Comparison of ENCODE assay signal across 9 cellular contexts in the genomic region with DNA sequence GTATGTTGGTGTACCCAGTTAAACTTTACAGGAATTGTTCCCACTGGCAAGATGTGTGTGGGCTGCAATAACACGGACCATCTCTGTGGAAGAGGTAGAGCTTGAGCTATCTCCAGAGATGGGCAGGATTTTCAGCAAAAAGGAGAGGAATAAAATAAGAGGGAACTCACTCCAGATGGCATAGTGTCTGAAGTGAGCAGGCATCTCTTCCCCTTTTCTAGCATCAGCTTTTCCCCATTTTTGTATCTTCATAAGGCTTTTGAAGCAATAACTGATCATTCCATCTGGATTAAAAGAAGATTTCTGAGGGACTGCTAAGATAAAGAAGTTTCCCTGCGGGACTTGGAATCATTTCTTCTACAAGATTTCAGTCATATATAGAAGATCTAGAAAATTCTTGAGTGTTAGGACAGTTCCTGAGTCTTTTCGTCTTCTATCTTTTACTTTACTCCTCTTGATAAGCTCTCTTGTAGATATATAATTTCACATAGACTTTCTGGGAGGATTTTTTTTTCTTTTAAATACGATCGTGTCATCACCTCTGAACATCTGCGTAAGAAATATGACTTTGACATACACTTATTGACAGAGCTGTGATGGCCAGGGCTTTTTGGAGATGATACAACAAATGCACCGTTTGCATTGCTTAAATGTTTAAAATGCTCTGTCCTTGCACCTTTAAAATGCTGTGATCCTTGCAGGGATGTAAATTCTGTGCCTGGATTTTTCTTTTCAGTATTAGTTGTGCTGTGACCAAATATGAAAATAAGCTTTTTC. TPM values are rescaled to one million over a fixed set of nuclear protein-coding genes. Genes with fewer than 3 reads are reported as not detected.
DNase-seq lines count a peak whose midpoint lies in the region; ATAC-seq and TF ChIP-seq lines count a peak whose summit lies in the region.
"Had no signal": no experiment of that assay in that cellular context is flagged by ENCODE, and none has a peak within 500 bp of the region (broad histone marks: within the 10 kb centered on the region; RNA-seq: fewer than 3 reads in every experiment).

No MANE protein-coding gene starts in this region.

- H3F3A ChIP-seq in GM23248 (ENCODE audit: insufficient read depth), result peaks cover 37% of the 10 kb centered on the region

- H3K27me3 ChIP-seq in GM23248 (replicated peaks; ENCODE audit: insufficient read depth) (no peaks in the 10 kb centered on the region), RWPE2 (ENCODE audit: insufficient read depth, poor library complexity, severe bottlenecking) (no peaks in the 10 kb centered on the region), fibroblast of lung (ENCODE audit: control insufficient read depth, insufficient read depth, low read length) (no peaks in the 10 kb centered on the region), sigmoid colon (no peaks in the 10 kb centered on the region)

- in situ Hi-C loops in GM23248 (cut with MboI), result no loop called here

- no peak for TF ChIP-seq POLR2A in sigmoid colon (IDR thresholded peaks at IDR 0.05)

- no peak overlapping the region; the same call in 1 of the 2 replicates for H2AFZ ChIP-seq in GM23248
- H2AFZ ChIP-seq in fibroblast of lung (ENCODE audit: low read length), result no peak overlapping the region

- no peak for TF ChIP-seq EP300 in sigmoid colon (IDR thresholded peaks at IDR 0.05)

- H3K27ac ChIP-seq in GM23248 (no peak overlapping the region), RWPE2 (ENCODE audit: poor library complexity, severe bottlenecking) (no peak overlapping the region), fibroblast of lung (ENCODE audit: insufficient read depth, low read length) (no peak overlapping the region), sigmoid colon (peak overlapping the region in 3 of 4 donors; percentile 93 to 94 (median 94))

- H3K9ac ChIP-seq in GM23248 (peak overlapping the region; percentile 88), fibroblast of lung (ENCODE audit: insufficient read depth, low read length) (no peak overlapping the region)

- WGBS in GM23248 (ENCODE audit: low coverage in 1 of 2, low lambda C conversion rate in 2 of 2, missing lambda C conversion rate in 2 of 2), 2 experiments, result 51 to 52% methylated on average over 7 of the region's 7 CpGs
- WGBS in sigmoid colon, 2 donors, result 29 to 63% methylated on average over 7 of the region's 7 CpGs

- H4K20me1 ChIP-seq in GM23248 (ENCODE audit: insufficient read depth) (no peaks in the 10 kb centered on the region), fibroblast of lung (ENCODE audit: control insufficient read depth, extremely low read depth, insufficient read depth, low read length) (no peaks in the 10 kb centered on the region)

- H3K4me3 ChIP-seq in GM23248 (peak overlapping the region; percentile 84), RWPE2 (ENCODE audit: severe bottlenecking) (peak overlapping the region; percentile 71), fibroblast of lung (replicated peaks in 1 of 4; ENCODE audit: control extremely low read depth in 1 of 4, insufficient read depth in 1 of 4, low read depth in 3 of 4, low read length in 4 of 4) (peak overlapping the region; percentile 65 to 84 (median 76)), sigmoid colon (peak overlapping the region in 3 of 4 donors; percentile 89 to 98 (median 92))

- no peaks in the 10 kb centered on the region for H3K9me2 ChIP-seq in GM23248 (ENCODE audit: insufficient read depth)

- no peaks in the 10 kb centered on the region for H3K9me3 ChIP-seq in GM23248 (ENCODE audit: low read depth)
- no peaks in the 10 kb centered on the region for H3K9me3 ChIP-seq in RWPE2 (ENCODE audit: severe bottlenecking)
- no peaks in the 10 kb centered on the region for H3K9me3 ChIP-seq in fibroblast of lung (ENCODE audit: control insufficient read depth, insufficient read depth, low read depth, low read length)
- no peaks in the 10 kb centered on the region for H3K9me3 ChIP-seq in sigmoid colon

- intact Hi-C loops in sigmoid colon (cut with DNase I), result no loop called here

- ATAC-seq in RWPE2 (ENCODE audit: low read depth), result no peak
- ATAC-seq in GM21717 (IDR thresholded peaks at IDR 0.05; ENCODE audit: unreplicated experiment), result no peak

- DNase-seq in GM23248, result peak; percentile 23
- no peak for DNase-seq in RWPE2 (ENCODE audit: low spot score)
- no peak for DNase-seq in fibroblast of lung (ENCODE audit: low read depth in 2 of 2)
- DNase-seq in sigmoid colon, result no peak
- DNase-seq in cortex of kidney (lab: John Stamatoyannopoulos, UW), result no peak
- DNase-seq in NK-92 (lab: John Stamatoyannopoulos, UW; ENCODE audit: unreplicated experiment), result no peak
- no peak for DNase-seq in NCI-H748 (lab: John Stamatoyannopoulos, UW; ENCODE audit: unreplicated experiment)

- peak overlapping the region; percentile 96 for H3K4me2 ChIP-seq in GM23248 (ENCODE audit: unreplicated experiment)
- H3K4me2 ChIP-seq in fibroblast of lung (ENCODE audit: extremely low read depth, insufficient read depth, low read length), result peak overlapping the region; percentile 93

- H3K36me3 ChIP-seq in GM23248 (ENCODE audit: low read depth), result peaks cover 6% of the 10 kb centered on the region; the same call in 1 of the 2 replicates
- H3K36me3 ChIP-seq in RWPE2 (ENCODE audit: low read depth), result peaks cover 8% of the 10 kb centered on the region
- H3K36me3 ChIP-seq in fibroblast of lung (ENCODE audit: control insufficient read depth, insufficient read depth, low read length), result no peaks in the 10 kb centered on the region
- H3K36me3 ChIP-seq in sigmoid colon, result peaks cover 0 to 10% (median 3%) of the 10 kb centered on the region in 4 donors

- no peak for TF ChIP-seq CTCF in RWPE2 (IDR thresholded peaks at IDR 0.05; ENCODE audit: poor library complexity, severe bottlenecking)
- no peak for TF ChIP-seq CTCF in fibroblast of lung (conservative IDR thresholded peaks at IDR 0.05 in 1 of 2, IDR thresholded peaks at IDR 0.05 in 1 of 2; ENCODE audit: low read depth in 1 of 2, low read length in 2 of 2)
- TF ChIP-seq CTCF in sigmoid colon (IDR thresholded peaks at IDR 0.05), result no peak

- H3K79me2 ChIP-seq in GM23248 (ENCODE audit: insufficient read depth) (peaks cover 69% of the 10 kb centered on the region), fibroblast of lung (ENCODE audit: control insufficient read depth, insufficient read depth, low read length) (peaks cover 27% of the 10 kb centered on the region)

- peaks cover 55% of the 10 kb centered on the region for H3K4me1 ChIP-seq in GM23248 (ENCODE audit: insufficient read depth)
- H3K4me1 ChIP-seq in RWPE2 (ENCODE audit: insufficient read depth, poor library complexity, severe bottlenecking), result peaks cover 19% of the 10 kb centered on the region
- H3K4me1 ChIP-seq in fibroblast of lung (ENCODE audit: control insufficient read depth, extremely low read depth, insufficient read depth, low read length), result peaks cover 14% of the 10 kb centered on the region
- peaks cover 0 to 41% (median 30%) of the 10 kb centered on the region in 4 donors for H3K4me1 ChIP-seq in sigmoid colon

RNA-seq across cellular contexts. Expression of a gene that starts 2.1 kb away (rescaled TPM):
- total RNA-seq in GM23248 (2014; rRNA removed; shearing (Covaris generic)), result 82.5 and 121 TPM in 2 replicates
- polyA plus RNA-seq in GM23248 (2016; fragmentation: Nextera tagmentation; extraction: Ambion mirVana) (24.6 and 28.0 TPM in 2 replicates), fibroblast of lung (63.8 and 88.8 TPM in 2 replicates), sigmoid colon (10 to 100 TPM in 1 of 3 donors, 1 to 10 TPM in 2; 3.9 to 13.7 (median 6.6) TPM)
- total RNA-seq in fibroblast of lung (192 and 220 TPM in 2 replicates), sigmoid colon (10 to 100 TPM; 33.7 to 99.5 (median 42.2) TPM)
- polyA plus RNA-seq in fibroblast of lung (2012), result 40.7 and 56.9 TPM in 2 replicates
- 23.6 and 68.6 TPM in 2 replicates for polyA minus RNA-seq in fibroblast of lung (ENCODE audit: low replicate concordance)

RNA-seq across cellular contexts. Expression of a gene that starts 47.0 kb away (rescaled TPM):
- total RNA-seq in GM23248 (2014; rRNA removed; shearing (Covaris generic)), result not detected in 2 replicates
- polyA plus RNA-seq in GM23248 (2016; fragmentation: Nextera tagmentation; extraction: Ambion mirVana) (not detected in 2 replicates), fibroblast of lung (not detected in 2 replicates), sigmoid colon (10 to 100 TPM; 26.2 to 97.8 (median 96.1) TPM)
- total RNA-seq in fibroblast of lung (not detected in 2 replicates), sigmoid colon (under 1 TPM in 1 of 4 donors, not detected in 3; 0.71 TPM)
- not detected in 2 replicates for polyA plus RNA-seq in fibroblast of lung (2012)
- polyA minus RNA-seq in fibroblast of lung (ENCODE audit: low replicate concordance), result not detected in 2 replicates
- polyA plus RNA-seq: esophagus had no signal

Comparison
In these comparisons a context has a peak if more than half of its experiments do, and no peak if none do; other contexts are left out.
1. H3K27ac ChIP-seq: peak in sigmoid colon (3 of 4); none in GM23248 (single experiment), RWPE2 (single experiment) and fibroblast of lung (single experiment).
2. Peak in every context shown above with its lines, with median percentiles within 50 percentile points of each other: H3K4me3 ChIP-seq.